ENCODE assay signal across 17 cellular contexts in genomic region chr11:68317147-68317785, GRCh38. TPM values are rescaled to one million over a fixed set of nuclear protein-coding genes. Genes with fewer than 3 reads are reported as not detected.
DNase-seq lines count a peak whose midpoint lies in the region; ATAC-seq and TF ChIP-seq lines count a peak whose summit lies in the region.
"Had no signal": no experiment of that assay in that cellular context is flagged by ENCODE, and none has a peak within 500 bp of the region (broad histone marks: within the 10 kb centered on the region; RNA-seq: fewer than 3 reads in every experiment).

No MANE protein-coding gene starts in this region.

- intact Hi-C loops in ascending aorta (cut with DNase I), result no loop called here
- intact Hi-C loops in lower lobe of right lung (cut with DNase I), result no loop called here

- TF ChIP-seq CTCF in Loucy (conservative IDR thresholded peaks at IDR 0.05; ENCODE audit: low read length) (no peak), ascending aorta (IDR thresholded peaks at IDR 0.05) (no peak), lower lobe of right lung (IDR thresholded peaks at IDR 0.05) (no peak)

- H3K9me2 ChIP-seq in Loucy (replicated peaks; ENCODE audit: low read depth, low read length), result no peaks in the 10 kb centered on the region

- H3K9ac ChIP-seq in Loucy (ENCODE audit: low read depth, low read length, poor library complexity, severe bottlenecking), result peak overlapping the region; percentile 41
- peak overlapping the region in 3 of 5 donors; percentile 21 to 48 (median 41) for H3K9ac ChIP-seq in subcutaneous abdominal adipose tissue (ENCODE audit: low read length in 5 of 5)

- no peak overlapping the region for H2AFZ ChIP-seq in Loucy (ENCODE audit: low read length)

- H3K4me3 ChIP-seq in Loucy (ENCODE audit: low read length, poor library complexity, severe bottlenecking) (peak overlapping the region; percentile 9), ascending aorta (no peak overlapping the region), lower lobe of right lung (no peak overlapping the region), subcutaneous abdominal adipose tissue (ENCODE audit: low read depth in 1 of 5, low read length in 5 of 5) (peak overlapping the region in 3 of 5 donors; percentile 11 to 26 (median 23))
- H3K4me3 ChIP-seq: skin epidermis had no signal

- H3K27me3 ChIP-seq in Loucy (ENCODE audit: insufficient read depth, low read length, poor library complexity, severe bottlenecking) (no peaks in the 10 kb centered on the region), ascending aorta (no peaks in the 10 kb centered on the region), lower lobe of right lung (ENCODE audit: low read depth) (no peaks in the 10 kb centered on the region), subcutaneous abdominal adipose tissue (ENCODE audit: control insufficient read depth in 5 of 5, insufficient read depth in 4 of 5, low read length in 5 of 5) (no peaks in the 10 kb centered on the region)
- H3K27me3 ChIP-seq: BE2C had no signal

- peaks cover 43% of the 10 kb centered on the region for H3K4me1 ChIP-seq in Loucy (ENCODE audit: insufficient read depth, low read length, poor library complexity, severe bottlenecking)
- peaks cover 28 to 43% of the 10 kb centered on the region in 2 donors for H3K4me1 ChIP-seq in ascending aorta
- peaks cover 57% of the 10 kb centered on the region for H3K4me1 ChIP-seq in lower lobe of right lung
- peaks cover 21 to 63% (median 57%) of the 10 kb centered on the region in 5 donors for H3K4me1 ChIP-seq in subcutaneous abdominal adipose tissue (ENCODE audit: control insufficient read depth in 5 of 5, insufficient read depth in 5 of 5, low read length in 5 of 5)

- no peaks in the 10 kb centered on the region for H3F3A ChIP-seq in Loucy (ENCODE audit: low read depth)

- DNase-seq in ascending aorta (ENCODE audit: low spot score in 2 of 2) (no peak), lower lobe of right lung (no peak), D341Med (ENCODE audit: low spot score) (no peak), DMS79 treated with DMSO at 0.1 percent for 48 hours (lab: John Stamatoyannopoulos, UW) (no peak)
- DNase-seq: activated CD4-positive, alpha-beta T cell treated with anti-CD3 and anti-CD28 coated beads, Interleukin-2, amount 50 U/mL, for 1 hour; head of caudate nucleus; KBM-7; midbrain; NCI-H1092; NCI-H526; stimulated activated CD4-positive, alpha-beta T cell treated with anti-CD3 and anti-CD28 coated beads, Interleukin-4, amount 100 ng/mL, for 1 hour had no signal

- H3K27ac ChIP-seq in ascending aorta (peak overlapping the region; percentile 59 to 61), lower lobe of right lung (peak overlapping the region; percentile 24), subcutaneous abdominal adipose tissue (ENCODE audit: low read depth, low read length) (peak overlapping the region; percentile 86)
- H3K27ac ChIP-seq: HL-60, skin epidermis had no signal

- peaks cover 91% of the 10 kb centered on the region for H3K79me2 ChIP-seq in Loucy (ENCODE audit: insufficient read depth, low read length)

- H3K36me3 ChIP-seq in Loucy (ENCODE audit: insufficient read depth, low read length), result no peaks in the 10 kb centered on the region
- no peaks in the 10 kb centered on the region for H3K36me3 ChIP-seq in ascending aorta
- no peaks in the 10 kb centered on the region for H3K36me3 ChIP-seq in lower lobe of right lung
- no peaks in the 10 kb centered on the region for H3K36me3 ChIP-seq in subcutaneous abdominal adipose tissue (ENCODE audit: control insufficient read depth in 5 of 5, insufficient read depth in 5 of 5, low read length in 5 of 5)

- peaks cover 24% of the 10 kb centered on the region for H4K20me1 ChIP-seq in Loucy (ENCODE audit: insufficient read depth, low read length, poor library complexity, severe bottlenecking)

- H3K4me2 ChIP-seq in Loucy (ENCODE audit: low read depth, low read length, poor library complexity, severe bottlenecking), result peak overlapping the region; percentile 33

- no peak for ATAC-seq in lower lobe of right lung
- ATAC-seq in HG02981 (IDR thresholded peaks at IDR 0.05; ENCODE audit: unreplicated experiment), result no peak

- no peaks in the 10 kb centered on the region for H3K9me3 ChIP-seq in Loucy (ENCODE audit: insufficient read depth, low read depth, low read length)
- H3K9me3 ChIP-seq in ascending aorta, result no peaks in the 10 kb centered on the region
- H3K9me3 ChIP-seq in lower lobe of right lung, result no peaks in the 10 kb centered on the region
- H3K9me3 ChIP-seq in subcutaneous abdominal adipose tissue (ENCODE audit: control insufficient read depth in 5 of 5, low read length in 5 of 5), result no peaks in the 10 kb centered on the region
- H3K9me3 ChIP-seq: BE2C had no signal

RNA-seq across cellular contexts. Expression of gene LRP5, which starts 4.9 kb away (rescaled TPM):
- total RNA-seq in ascending aorta, result 130 TPM
- 66.1 TPM for total RNA-seq in lower lobe of right lung

RNA-seq across cellular contexts. Expression of gene C11orf24, which starts 45.5 kb away (rescaled TPM):
- total RNA-seq in ascending aorta, result 123 TPM
- 24.7 TPM for total RNA-seq in lower lobe of right lung

Comparison
In these comparisons a context has a peak if more than half of its experiments do, and no peak if none do; other contexts are left out.
1. H3K4me3 ChIP-seq: peak in Loucy (single experiment) and subcutaneous abdominal adipose tissue (3 of 5); none in ascending aorta (0 of 2) and lower lobe of right lung (single experiment).
2. H3K27ac ChIP-seq: peak in every context shown above with its lines; median percentile 86 in subcutaneous abdominal adipose tissue; 60 in ascending aorta; 24 in lower lobe of right lung.